Comparison of ENCODE assay signal across 16 cellular contexts in the genomic region with DNA sequence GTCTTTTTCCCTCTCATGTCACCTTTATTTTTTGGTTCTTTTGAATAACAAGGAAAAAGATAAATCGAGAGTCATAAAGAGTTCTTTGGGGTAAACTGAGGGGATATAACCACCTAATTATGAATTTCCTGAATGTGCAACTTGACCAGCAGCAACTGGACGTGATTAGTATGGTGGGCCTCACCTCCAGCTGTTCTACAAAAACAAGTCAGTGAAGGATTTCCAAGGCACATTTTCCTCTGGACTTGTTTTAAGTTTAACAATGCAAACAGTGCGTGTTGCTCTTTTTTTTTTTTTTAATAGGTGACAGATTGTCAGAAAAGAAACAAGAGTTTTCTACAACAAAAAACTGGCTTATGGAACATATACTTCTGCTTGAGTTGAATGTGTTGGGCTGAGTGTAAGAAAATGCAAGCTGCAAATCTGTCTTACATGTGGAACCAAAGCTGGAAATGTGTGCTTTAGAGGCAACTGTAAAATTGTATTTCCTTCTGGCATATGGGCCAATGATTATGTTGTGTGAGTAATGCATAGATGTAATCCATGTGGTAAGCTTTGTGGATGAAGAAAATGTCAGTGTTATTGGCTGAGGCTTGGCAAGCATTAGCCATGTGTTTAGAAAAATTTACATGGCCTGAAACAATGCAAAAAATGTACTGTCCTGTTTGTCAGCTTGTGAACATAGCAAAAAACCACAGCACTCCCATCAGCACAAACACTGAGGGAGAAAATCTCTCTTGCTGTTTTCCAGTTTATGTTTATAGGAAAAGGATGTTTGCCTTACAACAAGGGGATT. TPM values are rescaled to one million over a fixed set of nuclear protein-coding genes. Genes with fewer than 3 reads are reported as not detected.
A peak's percentile ranks its signal among the peaks of the same experiment; 100 is the strongest.
DNase-seq lines count a peak whose midpoint lies in the region; ATAC-seq and TF ChIP-seq lines count a peak whose summit lies in the region.
"Had no signal": no experiment of that assay in that cellular context is flagged by ENCODE, and none has a peak within 500 bp of the region (broad histone marks: within the 10 kb centered on the region; RNA-seq: fewer than 3 reads in every experiment).

No MANE protein-coding gene starts in this region.

- dilution Hi-C loops in IMR-90 (cut with HindIII; ENCODE audit: low sequenced_read_pairs, unreplicated experiment): no loop called here

- no peak overlapping the region for H2BK15ac ChIP-seq in IMR-90 (ENCODE audit: low read depth, low read length)

- peak overlapping the region; percentile 45 for H3K14ac ChIP-seq in IMR-90 (replicated peaks; ENCODE audit: low read depth, low read length)

- H2AFZ ChIP-seq in IMR-90 (replicated peaks; ENCODE audit: low read length, poor library complexity): no peak overlapping the region

- POLR2A ChIA-PET in IMR-90 (lab: Charles Lee; ENCODE audit: unreplicated experiment): interaction anchor here (0.5 to 0.6 kb wide), 2 partner anchors 47 to 95 kb away, joined by 3 to 5 read pairs; no protein-coding TSS in a partner anchor

- H3K4me1 ChIP-seq in IMR-90 (ENCODE audit: control insufficient read depth, insufficient read depth, low read length): peaks cover 2% of the 10 kb centered on the region

- peaks cover 1% of the 10 kb centered on the region for H3K27me3 Mint-ChIP-seq in glutamatergic neuron (ENCODE audit: unreplicated experiment)
- H3K27me3 Mint-ChIP-seq: activated CD8-positive, alpha-beta T cell treated with anti-CD3 and anti-CD28 coated beads for 36 hours had no signal

- peak overlapping the region; percentile 84 for H2BK5ac ChIP-seq in IMR-90 (ENCODE audit: low read depth, low read length, poor library complexity, severe bottlenecking)

- intact Hi-C loops in IMR-90 (cut with micrococcal nuclease): loop anchor here (1.0 kb wide), 1 partner anchor 28 kb away; no protein-coding TSS in a partner anchor

- H3K27ac Mint-ChIP-seq in glutamatergic neuron (ENCODE audit: unreplicated experiment): no peak overlapping the region
- H3K27ac Mint-ChIP-seq: activated CD8-positive, alpha-beta T cell treated with anti-CD3 and anti-CD28 coated beads for 36 hours had no signal

- peak overlapping the region; percentile 52; the same call in 1 of the 2 replicates for H3K9ac ChIP-seq in IMR-90 (ENCODE audit: low read depth, low read length)

- peak overlapping the region; percentile 65 for H2BK20ac ChIP-seq in IMR-90 (ENCODE audit: low read depth, low read length)

- H3K4me3 Mint-ChIP-seq in glutamatergic neuron (ENCODE audit: unreplicated experiment): no peak overlapping the region
- H3K4me3 Mint-ChIP-seq: activated CD8-positive, alpha-beta T cell treated with anti-CD3 and anti-CD28 coated beads for 36 hours had no signal

- H3K27ac ChIP-seq in IMR-90 (ENCODE audit: insufficient read depth, low read length) (peak overlapping the region; percentile 83), brain microvascular endothelial cell (peak overlapping the region; percentile 31)

- in situ Hi-C loops in IMR-90 (cut with MboI; ENCODE audit: low sequenced_read_pairs) (no loop called here), brain microvascular endothelial cell (cut with HindIII; ENCODE audit: low pct_ligation_motif_present, low sequenced_read_pairs) (no loop called here)

- peak overlapping the region; percentile 28; the same call in 1 of the 2 replicates for H3K4me2 ChIP-seq in IMR-90 (ENCODE audit: low read depth, low read length)

- peak overlapping the region; percentile 1 to 49; a peak in 2 of 4 replicates for H4K8ac ChIP-seq in IMR-90 (ENCODE audit: low read depth in 2 of 2, low read length in 2 of 2)

- peak overlapping the region; percentile 56; the same call in 1 of the 2 replicates for H4K91ac ChIP-seq in IMR-90 (ENCODE audit: insufficient read depth, low read depth, low read length)

- no peak for TF ChIP-seq CTCF in IMR-90 (conservative IDR thresholded peaks at IDR 0.05; ENCODE audit: low read depth, low read length)
- TF ChIP-seq CTCF in brain microvascular endothelial cell (IDR thresholded peaks at IDR 0.05; ENCODE audit: low read depth, low read length, missing control alignments): no peak
- TF ChIP-seq CTCF in kidney epithelial cell (IDR thresholded peaks at IDR 0.05; ENCODE audit: insufficient read depth, low read length, poor library complexity, severe bottlenecking): no peak
- TF ChIP-seq CTCF in glutamatergic neuron (IDR thresholded peaks at IDR 0.05; ENCODE audit: partially characterized antibody, unreplicated experiment): no peak

- H3K9me1 ChIP-seq in IMR-90 (ENCODE audit: insufficient read depth, low read length): no peaks in the 10 kb centered on the region

- BruUV-seq in IMR-90 (replicated peaks; lab: Mats Ljungman, UMichigan): no TSS peak

- no peaks in the 10 kb centered on the region for H4K20me1 ChIP-seq in IMR-90 (ENCODE audit: insufficient read depth, low read length)

- TF ChIP-seq POLR2A in IMR-90 (IDR thresholded peaks at IDR 0.05; ENCODE audit: low read depth, low read length): no peak

- CTCF ChIA-PET in IMR-90 (lab: Yijun Ruan, JAX): interaction anchor here (1.5 kb wide), 1 partner anchor 10 kb away, joined by 3 read pairs; no protein-coding TSS in a partner anchor

- no peaks in the 10 kb centered on the region for H3K9me3 ChIP-seq in IMR-90 (ENCODE audit: control insufficient read depth, insufficient read depth, low read length)

- H3K18ac ChIP-seq in IMR-90 (ENCODE audit: low read depth, low read length): peak overlapping the region; percentile 96

- no peak for TF ChIP-seq RAD21 in IMR-90 (IDR thresholded peaks at IDR 0.05; ENCODE audit: low read length)

- H3K4me3 ChIP-seq in IMR-90 (ENCODE audit: insufficient read depth, low read depth, low read length): no peak overlapping the region
- no peak overlapping the region for H3K4me3 ChIP-seq in brain microvascular endothelial cell (ENCODE audit: low read depth, low read length)
- no peak overlapping the region for H3K4me3 ChIP-seq in kidney epithelial cell (ENCODE audit: low read depth, low read length)
- H3K4me3 ChIP-seq: skin epidermis had no signal

- H2BK120ac ChIP-seq in IMR-90 (ENCODE audit: low read depth, low read length): peak overlapping the region; percentile 73

- no CpG with 5 or more reads among the region's 3 CpGs for WGBS in IMR-90 (ENCODE audit: extremely low coverage in 2 of 2, insufficient read length in 1 of 2), 2 experiments

- H3K36me3 Mint-ChIP-seq in glutamatergic neuron (ENCODE audit: unreplicated experiment): no peaks in the 10 kb centered on the region

- H3K56ac ChIP-seq in IMR-90 (ENCODE audit: extremely low read depth, insufficient read depth, low read length): peak overlapping the region; percentile 1; the same call in 1 of the 2 replicates

- H2AK5ac ChIP-seq in IMR-90 (ENCODE audit: low read depth, low read length): 0 out of 2 replicates have a peak overlapping the region, but pooled peaks have one; percentile 16

- peak; percentile 71 for DNase-seq in AG08396 (ENCODE audit: low spot score)
- peak; percentile 95 for DNase-seq in IMR-90
- DNase-seq in brain microvascular endothelial cell: peak; percentile 75
- peak; percentile 32 for DNase-seq in kidney epithelial cell (ENCODE audit: low read depth)
- DNase-seq in glutamatergic neuron: no peak
- DNase-seq: activated CD8-positive, alpha-beta T cell treated with anti-CD3 and anti-CD28 coated beads for 36 hours; activated naive CD4-positive, alpha-beta T cell treated with anti-CD3 and anti-CD28 coated beads, Interleukin-2, amount 50 U/mL, for 16 hours; C1 segment of cervical spinal cord; effector CD4-positive, alpha-beta T cell; GDM1; NCI-H2029 treated with DMSO at 0.1 percent for 48 hours; T1000 had no signal

- H3K27me3 ChIP-seq in IMR-90 (ENCODE audit: control insufficient read depth, insufficient read depth, low read length): no peaks in the 10 kb centered on the region
- no peaks in the 10 kb centered on the region for H3K27me3 ChIP-seq in brain microvascular endothelial cell (replicated peaks)
- H3K27me3 ChIP-seq in kidney epithelial cell (ENCODE audit: control insufficient read depth, insufficient read depth, low read length): no peaks in the 10 kb centered on the region

- no peak overlapping the region; the same call in 1 of the 2 replicates for H3K23ac ChIP-seq in IMR-90 (ENCODE audit: low read depth, low read length)

- no peaks in the 10 kb centered on the region for H3K79me1 ChIP-seq in IMR-90 (ENCODE audit: low read depth in 1 of 2, low read length in 2 of 2)

- H3K9me3 Mint-ChIP-seq in glutamatergic neuron (ENCODE audit: unreplicated experiment): no peaks in the 10 kb centered on the region

- no peak overlapping the region for H2AK9ac ChIP-seq in IMR-90 (replicated peaks; ENCODE audit: low read depth, low read length, poor library complexity)

- no peaks in the 10 kb centered on the region for H3K4me1 Mint-ChIP-seq in glutamatergic neuron (ENCODE audit: low read depth, unreplicated experiment)

- ATAC-seq in IMR-90 (ENCODE audit: low read depth) (peak; percentile 93), HG03432 (IDR thresholded peaks at IDR 0.05; ENCODE audit: unreplicated experiment) (no peak), HG03442 (IDR thresholded peaks at IDR 0.05; ENCODE audit: unreplicated experiment) (no peak), HG02678 (IDR thresholded peaks at IDR 0.05; ENCODE audit: unreplicated experiment) (no peak)
- ATAC-seq: activated CD8-positive, alpha-beta T cell treated with anti-CD3 and anti-CD28 coated beads for 36 hours had no signal

- H3K36me3 ChIP-seq in IMR-90 (ENCODE audit: control insufficient read depth, insufficient read depth, low read length) (no peaks in the 10 kb centered on the region), brain microvascular endothelial cell (replicated peaks) (no peaks in the 10 kb centered on the region), kidney epithelial cell (ENCODE audit: control insufficient read depth, insufficient read depth, low read length) (no peaks in the 10 kb centered on the region)

- H4K5ac ChIP-seq in IMR-90 (ENCODE audit: low read depth, low read length): peak overlapping the region; percentile 77

- peak overlapping the region; percentile 73 for H3K4ac ChIP-seq in IMR-90 (ENCODE audit: low read depth, low read length)

TF ChIP-seq in IMR-90, 13 proteins besides CTCF, POLR2A, EP300 and RAD21 (continues in another document):
- TF ChIP-seq USF2 (IDR thresholded peaks at IDR 0.05; ENCODE audit: low read depth, low read length): no peak
- TF ChIP-seq MXI1 (IDR thresholded peaks at IDR 0.05; ENCODE audit: borderline replicate concordance, low read depth, low read length): peak; percentile 82
- TF ChIP-seq MAFK (IDR thresholded peaks at IDR 0.05; ENCODE audit: low read depth, low read length): peak; percentile 39

RNA-seq across cellular contexts. Expression of gene FNDC3B, which starts 44.5 kb away (rescaled TPM):
- total RNA-seq in IMR-90 (2012; rRNA removed) (128 and 150 TPM in 2 replicates), kidney epithelial cell (70.2 and 71.3 TPM in 2 replicates), glutamatergic neuron (ENCODE audit: unreplicated experiment) (11.7 TPM)
- 22.0 and 23.9 TPM in 2 replicates for polyA plus RNA-seq in IMR-90 (2012; rRNA removed)
- 10.0 and 11.3 TPM in 2 replicates for polyA plus RNA-seq in IMR-90 (2012; cell fraction: cytosol; rRNA removed)
- 7.1 and 33.5 TPM in 2 replicates for polyA plus RNA-seq in IMR-90 (2012; cell fraction: nucleus; rRNA removed; ENCODE audit: low replicate concordance)
